Comparison of ENCODE assay signal across 14 cellular contexts in the genomic region with DNA sequence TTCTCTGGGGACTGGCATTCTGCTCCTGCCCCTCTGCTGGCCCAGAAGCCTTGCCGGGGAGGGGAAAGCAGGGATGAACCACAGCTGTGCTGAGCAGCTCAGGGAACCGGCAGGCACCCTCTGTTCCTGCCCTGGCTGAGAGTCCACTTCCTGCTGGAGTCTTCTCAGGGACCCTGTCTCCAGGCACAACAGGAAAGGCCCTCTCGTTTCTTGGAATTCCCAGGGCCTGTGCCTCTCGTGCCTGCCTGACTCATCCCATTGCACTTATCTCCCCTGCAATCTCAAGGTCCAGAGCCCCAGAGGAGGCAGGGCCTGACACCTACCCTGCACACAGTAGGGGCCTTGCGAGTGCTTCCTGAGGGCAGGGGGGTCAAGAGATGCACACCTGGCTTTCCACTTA. TPM values are rescaled to one million over a fixed set of nuclear protein-coding genes. Genes with fewer than 3 reads are reported as not detected.
DNase-seq lines count a peak whose midpoint lies in the region; ATAC-seq, FAIRE-seq and TF ChIP-seq lines count a peak whose summit lies in the region.
"Had no signal": no experiment of that assay in that cellular context is flagged by ENCODE, and none has a peak within 500 bp of the region (broad histone marks: within the 10 kb centered on the region; RNA-seq: fewer than 3 reads in every experiment).

No MANE protein-coding gene starts in this region.

- peak overlapping the region; percentile 65 to 82 (median 72) for H3K27ac ChIP-seq in pancreas
- H3K27ac ChIP-seq: thoracic aorta had no signal

- no peak for ATAC-seq in pancreas
- ATAC-seq in activated CD8-positive, alpha-beta memory T cell treated with anti-CD3 and anti-CD28 coated beads, Interleukin-2, amount 10 ng/mL, durations not matched to agents 7 days and 5 days, result no peak

- H3K27ac Mint-ChIP-seq in activated CD8-positive, alpha-beta memory T cell treated with anti-CD3 and anti-CD28 coated beads, Interleukin-2, amount 10 ng/mL, durations not matched to agents 7 days and 5 days, result no peak overlapping the region
- H3K27ac Mint-ChIP-seq: activated CD4-positive, alpha-beta memory T cell treated with anti-CD3 and anti-CD28 coated beads for 36 hours; activated naive CD8-positive, alpha-beta T cell treated with anti-CD3 and anti-CD28 coated beads, Interleukin-2, amount 10 ng/mL, durations not matched to agents 7 days and 5 days had no signal

- peak; percentile 85 for FAIRE-seq in RCC 7860 (lab: Jason Lieb, UNC)
- no peak for FAIRE-seq in pancreas (lab: Jason Lieb, UNC)

- H3K36me3 ChIP-seq in pancreas (no peaks in the 10 kb centered on the region), BE2C (no peaks in the 10 kb centered on the region)
- H3K36me3 ChIP-seq: thoracic aorta had no signal

- DNase-seq in GM04504 (ENCODE audit: low read depth) (peak; percentile 50), RCC 7860 (ENCODE audit: low spot score) (peak; percentile 93), epithelial cell of esophagus (ENCODE audit: low read depth) (peak; percentile 50), pancreas (peak in 4 of 6 donors; percentile 10 to 54 (median 34)), NCI-H345 treated with DMSO at 0.1 percent for 48 hours (lab: John Stamatoyannopoulos, UW; ENCODE audit: unreplicated experiment) (no peak), BE2C (no peak), NCI-H524 treated with DMSO at 0.1 percent for 48 hours (lab: John Stamatoyannopoulos, UW) (no peak)
- DNase-seq in activated CD8-positive, alpha-beta memory T cell treated with anti-CD3 and anti-CD28 coated beads, Interleukin-2, amount 10 ng/mL, durations not matched to agents 7 days and 5 days, result no peak
- DNase-seq: activated naive CD8-positive, alpha-beta T cell treated with anti-CD3 and anti-CD28 coated beads, Interleukin-2, amount 10 ng/mL, durations not matched to agents 7 days and 5 days; Kasumi-1; NCI-H510A treated with DMSO at 0.1 percent for 48 hours had no signal

- H3K4me1 ChIP-seq in pancreas (peaks cover 28 to 34% (median 33%) of the 10 kb centered on the region in 3 donors), BE2C (no peaks in the 10 kb centered on the region)

- H3K9me3 ChIP-seq in pancreas (no peaks in the 10 kb centered on the region), BE2C (no peaks in the 10 kb centered on the region)
- H3K9me3 ChIP-seq: thoracic aorta had no signal

- no peaks in the 10 kb centered on the region for H3K9me3 Mint-ChIP-seq in activated CD8-positive, alpha-beta memory T cell treated with anti-CD3 and anti-CD28 coated beads, Interleukin-2, amount 10 ng/mL, durations not matched to agents 7 days and 5 days (ENCODE audit: low read depth)
- H3K9me3 Mint-ChIP-seq: activated CD4-positive, alpha-beta memory T cell treated with anti-CD3 and anti-CD28 coated beads for 36 hours; activated naive CD8-positive, alpha-beta T cell treated with anti-CD3 and anti-CD28 coated beads, Interleukin-2, amount 10 ng/mL, durations not matched to agents 7 days and 5 days had no signal

- intact Hi-C loops in pancreas (cut with DNase I), result no loop called here

- no peaks in the 10 kb centered on the region for H3K27me3 ChIP-seq in pancreas
- no peaks in the 10 kb centered on the region for H3K27me3 ChIP-seq in BE2C

- WGBS in pancreas, 2 donors, result 44 to 47% methylated on average over 5 of the region's 5 CpGs

- no peaks in the 10 kb centered on the region for H3K36me3 Mint-ChIP-seq in activated CD8-positive, alpha-beta memory T cell treated with anti-CD3 and anti-CD28 coated beads, Interleukin-2, amount 10 ng/mL, durations not matched to agents 7 days and 5 days
- H3K36me3 Mint-ChIP-seq: activated CD4-positive, alpha-beta memory T cell treated with anti-CD3 and anti-CD28 coated beads for 36 hours; activated naive CD8-positive, alpha-beta T cell treated with anti-CD3 and anti-CD28 coated beads, Interleukin-2, amount 10 ng/mL, durations not matched to agents 7 days and 5 days had no signal

- H3K4me1 Mint-ChIP-seq in activated CD8-positive, alpha-beta memory T cell treated with anti-CD3 and anti-CD28 coated beads, Interleukin-2, amount 10 ng/mL, durations not matched to agents 7 days and 5 days, result no peaks in the 10 kb centered on the region

- H3K4me3 ChIP-seq in epithelial cell of esophagus (ENCODE audit: low read length) (no peak overlapping the region), pancreas (no peak overlapping the region), BE2C (ENCODE audit: low read depth, low read length) (no peak overlapping the region)
- H3K4me3 ChIP-seq: thoracic aorta had no signal

- no peak overlapping the region for H3K4me3 Mint-ChIP-seq in activated CD8-positive, alpha-beta memory T cell treated with anti-CD3 and anti-CD28 coated beads, Interleukin-2, amount 10 ng/mL, durations not matched to agents 7 days and 5 days
- H3K4me3 Mint-ChIP-seq: activated CD4-positive, alpha-beta memory T cell treated with anti-CD3 and anti-CD28 coated beads for 36 hours; activated naive CD8-positive, alpha-beta T cell treated with anti-CD3 and anti-CD28 coated beads, Interleukin-2, amount 10 ng/mL, durations not matched to agents 7 days and 5 days had no signal

- H3K27me3 Mint-ChIP-seq in activated CD8-positive, alpha-beta memory T cell treated with anti-CD3 and anti-CD28 coated beads, Interleukin-2, amount 10 ng/mL, durations not matched to agents 7 days and 5 days, result peaks cover 19% of the 10 kb centered on the region

- no peak for TF ChIP-seq CTCF in epithelial cell of esophagus (IDR thresholded peaks at IDR 0.05; ENCODE audit: insufficient read depth, low read depth, low read length, missing control alignments)
- no peak for TF ChIP-seq CTCF in pancreas (IDR thresholded peaks at IDR 0.05)
- TF ChIP-seq CTCF in BE2C (IDR thresholded peaks at IDR 0.05; ENCODE audit: low read depth, low read length), result no peak

- CTCF ChIA-PET in activated CD8-positive, alpha-beta memory T cell treated with anti-CD3 and anti-CD28 coated beads, Interleukin-2, amount 10 ng/mL, durations not matched to agents 7 days and 5 days (lab: Charles Lee), result no interaction called here

RNA-seq across cellular contexts. Expression of gene EDN2, which starts 1.1 kb away (rescaled TPM):
- 1 to 10 TPM; 1.2 to 3.0 (median 1.6) TPM for total RNA-seq in pancreas
- polyA plus RNA-seq in pancreas, result 1 to 10 TPM; 2.9 to 8.3 TPM
- not detected for total RNA-seq in activated CD8-positive, alpha-beta memory T cell treated with anti-CD3 and anti-CD28 coated beads, Interleukin-2, amount 10 ng/mL, durations not matched to agents 7 days and 5 days
- not detected for polyA plus RNA-seq in BE2C (2012; ENCODE audit: insufficient read depth, insufficient read length, low read depth)
- total RNA-seq: activated CD4-positive, alpha-beta memory T cell treated with anti-CD3 and anti-CD28 coated beads for 36 hours; activated naive CD8-positive, alpha-beta T cell treated with anti-CD3 and anti-CD28 coated beads, Interleukin-2, amount 10 ng/mL, durations not matched to agents 7 days and 5 days; omental fat pad; thoracic aorta had no signal

Comparison
In these comparisons a context has a peak if more than half of its experiments do, and no peak if none do; other contexts are left out.
1. DNase-seq: peak in GM04504 (single experiment), RCC 7860 (single experiment), epithelial cell of esophagus (single experiment) and pancreas (4 of 6); none in activated CD8-positive, alpha-beta memory T cell treated with anti-CD3 and anti-CD28 coated beads, Interleukin-2, amount 10 ng/mL, durations not matched to agents 7 days and 5 days (single experiment), NCI-H345 treated with DMSO at 0.1 percent for 48 hours (single experiment), BE2C (single experiment) and NCI-H524 treated with DMSO at 0.1 percent for 48 hours (single experiment).